7 cellular contexts compared by ENCODE assay signal in the genomic region with DNA sequence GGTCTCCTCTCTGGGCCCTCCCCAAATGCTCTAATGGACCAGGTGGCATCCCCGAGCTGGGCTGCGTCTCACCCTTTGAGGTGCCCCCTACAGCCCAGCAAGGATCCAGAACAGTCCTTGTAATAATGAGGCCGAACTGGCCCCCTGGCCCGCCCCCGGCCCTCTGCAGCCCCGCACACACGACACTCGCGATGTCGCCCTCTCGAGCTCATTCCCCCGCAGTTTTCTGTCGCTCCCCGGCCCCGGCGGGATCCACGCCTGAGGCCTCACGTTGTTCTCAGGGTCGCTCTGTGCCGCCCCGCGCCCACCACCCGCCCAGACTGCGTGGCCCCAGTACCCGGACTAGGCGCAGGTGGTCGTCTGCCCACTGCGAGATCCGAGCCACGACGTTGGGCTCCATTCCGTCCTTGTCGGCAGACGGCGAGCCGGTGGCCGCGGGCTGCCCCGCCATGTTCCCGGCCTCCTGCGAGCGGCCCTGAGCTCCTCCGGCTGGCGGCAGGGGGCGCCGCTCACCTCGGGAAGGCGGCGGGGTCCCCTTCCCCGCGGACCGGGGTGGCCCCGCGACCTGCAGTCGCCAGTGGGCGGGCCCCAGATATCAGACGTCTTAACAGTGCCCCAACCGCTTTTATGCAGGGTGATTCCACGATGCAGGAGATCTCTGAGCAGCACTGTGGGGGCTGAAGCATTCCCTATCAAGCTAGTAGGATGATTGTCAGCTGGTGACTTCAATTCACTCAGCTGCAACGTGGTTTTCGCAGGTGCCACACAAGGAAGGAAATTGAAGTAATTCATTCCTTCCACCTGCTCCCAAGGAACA.
A peak's percentile ranks its signal among the peaks of the same experiment; 100 is the strongest.
DNase-seq lines count a peak whose midpoint lies in the region; ATAC-seq lines count a peak whose summit lies in the region.

A gene with protein sequence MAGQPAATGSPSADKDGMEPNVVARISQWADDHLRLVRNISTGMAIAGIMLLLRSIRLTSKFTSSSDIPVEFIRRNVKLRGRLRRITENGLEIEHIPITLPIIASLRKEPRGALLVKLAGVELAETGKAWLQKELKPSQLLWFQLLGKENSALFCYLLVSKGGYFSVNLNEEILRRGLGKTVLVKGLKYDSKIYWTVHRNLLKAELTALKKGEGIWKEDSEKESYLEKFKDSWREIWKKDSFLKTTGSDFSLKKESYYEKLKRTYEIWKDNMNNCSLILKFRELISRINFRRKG (minus strand): TSS at position 477 of the 817 bp plus-strand sequence. CDS start 26 bp downstream, at position 451.

- H3K4me3 ChIP-seq in iPS-11a (ENCODE audit: low read depth, low read length): peak within 1 kb of the TSS; percentile 69
- H3K4me3 ChIP-seq in skeletal muscle cell (ENCODE audit: low read depth, low read length): peak within 1 kb of the TSS; percentile 63

- ATAC-seq in GM18498 (IDR thresholded peaks at IDR 0.05; ENCODE audit: unreplicated experiment): peak; percentile 98
- ATAC-seq in HG02798 (IDR thresholded peaks at IDR 0.05; ENCODE audit: poor library complexity, unreplicated experiment): peak; percentile 98

- DNase-seq in NCI-H1417 treated with DMSO at 0.1 percent for 48 hours (lab: John Stamatoyannopoulos, UW) (peak; percentile 66), T-helper 22 cell (ENCODE audit: low read depth) (peak; percentile 61), astrocyte of the hippocampus (ENCODE audit: low read depth, low spot score) (peak; percentile 87), skeletal muscle cell (ENCODE audit: low read depth) (peak; percentile 8)

Comparison
In these comparisons a context has a peak if more than half of its experiments do, and no peak if none do; other contexts are left out.
1. Peak in every context shown above with its lines: DNase-seq, ATAC-seq and H3K4me3 ChIP-seq.
2. DNase-seq: peak in every context shown above with its lines; median percentile 87 in astrocyte of the hippocampus; 66 in NCI-H1417 treated with DMSO at 0.1 percent for 48 hours; 61 in T-helper 22 cell; 8 in skeletal muscle cell.